7 cellular contexts compared by ENCODE assay signal in the genomic region with DNA sequence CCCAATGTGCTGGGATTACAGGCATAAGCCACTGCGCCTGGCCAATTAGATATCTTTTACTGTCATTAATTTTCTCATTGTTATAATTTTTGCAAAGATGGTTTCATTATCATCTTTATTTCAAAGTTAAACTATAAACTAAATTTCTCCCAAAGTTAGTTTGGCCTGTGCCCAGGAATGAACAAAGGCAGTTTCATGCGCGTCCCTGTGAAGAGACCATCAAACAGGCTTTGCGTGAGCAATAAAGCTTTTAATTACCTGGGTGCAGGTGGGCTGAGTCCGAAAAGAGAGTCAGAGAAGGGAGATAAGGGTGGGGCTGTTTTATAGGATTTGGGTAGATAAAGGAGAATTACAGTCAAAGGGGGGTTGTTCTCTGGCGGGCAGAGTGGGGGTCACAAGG. TPM values are rescaled to one million over a fixed set of nuclear protein-coding genes. Genes with fewer than 3 reads are reported as not detected.
A peak's percentile ranks its signal among the peaks of the same experiment; 100 is the strongest.
DNase-seq lines count a peak whose midpoint lies in the region; ATAC-seq, FAIRE-seq and TF ChIP-seq lines count a peak whose summit lies in the region.
"Not testable (repeated sequence)": the region's sequence is repeated elsewhere in the genome, so short reads cannot be mapped to it uniquely, and the experiment has no call there.

No MANE protein-coding gene starts in this region.

- not testable (repeated sequence) for H3K9me3 Mint-ChIP-seq in memory B cell, neural progenitor cell

- H4K20me1 ChIP-seq in H1 (replicated peaks in 1 of 2; ENCODE audit: control insufficient read depth in 1 of 2, insufficient read depth in 2 of 2, low read length in 2 of 2); neural progenitor cell (ENCODE audit: low read depth): not testable (repeated sequence)

- not testable (repeated sequence) for H3K23me2 ChIP-seq in H1 (ENCODE audit: low read depth, low read length)

- not testable (repeated sequence) for H4K91ac ChIP-seq in H1 (replicated peaks; ENCODE audit: insufficient read length, low read length)

- not testable (repeated sequence) for H3K14ac ChIP-seq in H1 (ENCODE audit: insufficient read length)

- not testable (repeated sequence) for H3K79me2 ChIP-seq in H1 (ENCODE audit: control insufficient read depth in 1 of 2, insufficient read depth in 2 of 2, low read length in 2 of 2); neural progenitor cell (ENCODE audit: low read depth)

- not testable (repeated sequence) for TF ChIP-seq POLR2A in H1 (IDR thresholded peaks at IDR 0.05; ENCODE audit: control extremely low read depth in 1 of 2, low read depth in 2 of 2, low read length in 2 of 2)

- not testable (repeated sequence) for H2AFZ ChIP-seq in H1 (ENCODE audit: low read length); neural progenitor cell (replicated peaks)

- not testable (repeated sequence) for TF ChIP-seq EP300 in H1 (IDR thresholded peaks at IDR 0.05; ENCODE audit: borderline replicate concordance in 1 of 2, low read depth in 2 of 2, low read length in 2 of 2)

- H3K18ac ChIP-seq in H1 (ENCODE audit: extremely low read depth, low read length), result not testable (repeated sequence)

- not testable (repeated sequence) for H3K4me1 Mint-ChIP-seq in memory B cell, neural progenitor cell

- not testable (repeated sequence) for H4K5ac ChIP-seq in H1 (ENCODE audit: insufficient read length, low read depth, low read length)

- not testable (repeated sequence) for ATAC-seq in memory B cell (ENCODE audit: low read depth)

- WGBS in H1 (ENCODE audit: extremely low coverage in 1 of 2, insufficient coverage in 1 of 2, insufficient read length in 1 of 2, insufficient replicate concordance in 2 of 2, low coverage in 1 of 2, low lambda C conversion rate in 2 of 2, missing lambda C conversion rate in 1 of 2), 2 experiments, result 62% methylated on average over 6 of the region's 6 CpGs; no CpG with 5 or more reads in 1 of the 2 experiments

- DNase-seq in DMS153 (lab: John Stamatoyannopoulos, UW) (peak; percentile 3), HT-29 (ENCODE audit: low spot score) (peak; percentile 61), NCI-H146 (lab: John Stamatoyannopoulos, UW) (peak; percentile 20), NCI-H82 (lab: John Stamatoyannopoulos, UW) (peak; percentile 33)
- DNase-seq in H1 (ENCODE audit: low read depth in 1 of 2, low spot score in 2 of 2); memory B cell (ENCODE audit: low spot score in 2 of 2); neural progenitor cell (ENCODE audit: low spot score): not testable (repeated sequence)

- H2BK5ac ChIP-seq in H1 (ENCODE audit: low read depth, low read length), result peak overlapping the region; percentile 77; the same call in 1 of the 2 replicates

- H3K4ac ChIP-seq in H1 (replicated peaks; ENCODE audit: insufficient read length, low read depth, low read length), result not testable (repeated sequence)

- H2BK120ac ChIP-seq in H1 (replicated peaks; ENCODE audit: low read depth, low read length), result not testable (repeated sequence)

- not testable (repeated sequence) for H3K23ac ChIP-seq in H1 (ENCODE audit: insufficient read length)

- H3K27me3 Mint-ChIP-seq in memory B cell; neural progenitor cell (ENCODE audit: insufficient read depth, low read depth): not testable (repeated sequence)

- not testable (repeated sequence) for H3K4me3 ChIP-seq in H1 (ENCODE audit: extremely low read depth in 1 of 4, insufficient read depth in 2 of 4, low read depth in 3 of 4, low read length in 4 of 4); neural progenitor cell

- H3K4me1 ChIP-seq in H1 (replicated peaks in 1 of 4; ENCODE audit: control insufficient read depth in 3 of 4, insufficient read depth in 4 of 4, low read length in 3 of 4), result not testable (repeated sequence)
- H3K4me1 ChIP-seq in neural progenitor cell, result peaks cover 21% of the 10 kb centered on the region

- not testable (repeated sequence) for H3K79me1 ChIP-seq in H1 (ENCODE audit: low read depth, low read length)

- H3K4me3 Mint-ChIP-seq in memory B cell, neural progenitor cell: not testable (repeated sequence)

- CTCF ChIA-PET in H1 (lab: Charles Lee; ENCODE audit: partially characterized antibody), result not testable (repeated sequence)

- H3K36me3 ChIP-seq in H1 (ENCODE audit: control insufficient read depth in 2 of 4, insufficient read depth in 4 of 4, low read length in 3 of 4); neural progenitor cell: not testable (repeated sequence)

- POLR2A ChIA-PET in H1 (lab: Charles Lee; ENCODE audit: partially characterized antibody), result interaction anchor here (0.9 to 1.4 kb wide), 3 partner anchors 10 to 188 kb away, joined by 3 to 4 read pairs (median 3); no protein-coding TSS in a partner anchor

- H3K56ac ChIP-seq in H1 (replicated peaks; ENCODE audit: insufficient read length, low read depth, low read length), result not testable (repeated sequence)

- H3K4me2 ChIP-seq in H1 (ENCODE audit: insufficient read depth in 1 of 2, low read depth in 2 of 2, low read length in 2 of 2), result not testable (repeated sequence)
- H3K4me2 ChIP-seq in neural progenitor cell, result peak overlapping the region; percentile 58

- H3K27ac ChIP-seq in H1 (ENCODE audit: low read depth, low read length); neural progenitor cell: not testable (repeated sequence)

- not testable (repeated sequence) for H3K9me3 ChIP-seq in H1 (ENCODE audit: insufficient read depth in 2 of 2, low read depth in 1 of 2, low read length in 1 of 2); neural progenitor cell (ENCODE audit: low read depth)

- not testable (repeated sequence) for H3K9ac ChIP-seq in H1 (replicated peaks in 1 of 4; ENCODE audit: extremely low read depth in 1 of 4, low read depth in 3 of 4, low read length in 3 of 4); neural progenitor cell

- not testable (repeated sequence) for H2AK5ac ChIP-seq in H1 (ENCODE audit: low read depth, low read length)

- 0 out of 2 replicates have a peak overlapping the region, but pooled peaks have one; percentile 80 for H2BK20ac ChIP-seq in H1 (ENCODE audit: low read length)

- not testable (repeated sequence) for H2BK15ac ChIP-seq in H1 (ENCODE audit: low read length)

- not testable (repeated sequence) for TF ChIP-seq CTCF in H1 (IDR thresholded peaks at IDR 0.05; ENCODE audit: control extremely low read depth in 1 of 3, insufficient read depth in 1 of 3, low read depth in 1 of 3, low read length in 3 of 3); neural progenitor cell (IDR thresholded peaks at IDR 0.05)

- H4K8ac ChIP-seq in H1 (ENCODE audit: extremely low read depth, insufficient read depth, low read length), result not testable (repeated sequence)

- not testable (repeated sequence) for H2BK12ac ChIP-seq in H1 (ENCODE audit: low read depth, low read length)

- peak overlapping the region; percentile 29 for H3K27ac Mint-ChIP-seq in memory B cell
- H3K27ac Mint-ChIP-seq in neural progenitor cell, result not testable (repeated sequence)

- TF ChIP-seq RAD21 in H1 (IDR thresholded peaks at IDR 0.05 in 1 of 2, conservative IDR thresholded peaks at IDR 0.05 in 1 of 2; ENCODE audit: low read depth in 2 of 2, low read length in 2 of 2), result not testable (repeated sequence)

- H3K27me3 ChIP-seq in H1 (replicated peaks in 1 of 4; ENCODE audit: control insufficient read depth in 3 of 4, extremely low read depth in 1 of 4, insufficient read depth in 3 of 4, low read length in 3 of 4); neural progenitor cell: not testable (repeated sequence)

- not testable (repeated sequence) for FAIRE-seq in H1 (lab: Jason Lieb, UNC)

- not testable (repeated sequence) for H3K36me3 Mint-ChIP-seq in memory B cell, neural progenitor cell

- H3F3A ChIP-seq in neural progenitor cell (ENCODE audit: low read depth), result peaks cover 11% of the 10 kb centered on the region

RNA-seq across cellular contexts. Expression of a gene that starts 55.4 kb away (rescaled TPM):
- total RNA-seq in HT-29 (2014; rRNA removed; shearing (Covaris generic)), result 8.5 and 10.6 TPM in 2 replicates
- 13.2 and 14.3 TPM in 2 replicates for total RNA-seq in H1 (2021; fragmentation: NEBNext Ultra II Directional; extraction: Animal tissue kit (Norgen Biotek cat#: 25700))
- polyA plus RNA-seq in H1 (2011; rRNA removed), result 2.4 and 3.6 TPM in 2 replicates
- 5.4 TPM for polyA plus RNA-seq in H1 (2011; cell fraction: cytosol; rRNA removed)
- polyA plus RNA-seq in H1 (2011; cell fraction: nucleus; rRNA removed), result 3.4 TPM
- 6.2 to 10.7 TPM (median 8.0 TPM) in 4 replicates for polyA plus RNA-seq in H1 (2012, experiment 1 of 2)
- polyA plus RNA-seq in H1 (2012, experiment 2 of 2), result 0.46 TPM
- 5.9 TPM for polyA plus RNA-seq in H1 (2013, experiment 1 of 2)
- 6.5 TPM for polyA plus RNA-seq in H1 (2013, experiment 2 of 2)
- 9.5 and 14.8 TPM in 2 replicates for polyA minus RNA-seq in H1 (2011; rRNA and poly(A)+ RNA removed)
- polyA minus RNA-seq in H1 (2011; cell fraction: cytosol; rRNA and poly(A)+ RNA removed), result 5.2 TPM
- 16.7 TPM for polyA minus RNA-seq in H1 (2011; cell fraction: nucleus; rRNA and poly(A)+ RNA removed)
- 33.0 and 44.3 TPM in 2 replicates for total RNA-seq in neural progenitor cell (ENCODE audit: low replicate concordance)
